In genomic region chr14:103561381-103562134, GRCh38 we compare ENCODE assay signal across 1 cellular context.
TF ChIP-seq lines count a peak whose summit lies in the region.

No MANE protein-coding gene starts in this region.

TF ChIP-seq in SK-N-SH treated with all-trans-retinoic acid at 6 μM for 48 hours, 23 proteins besides CTCF, POLR2A, EP300 and RAD21 (continued from another document):
- TF ChIP-seq CSDC2 (CRISPR knock-in tag; IDR thresholded peaks at IDR 0.05) = no peak
